ENCODE assay signal across 8 cellular contexts in the genomic region with DNA sequence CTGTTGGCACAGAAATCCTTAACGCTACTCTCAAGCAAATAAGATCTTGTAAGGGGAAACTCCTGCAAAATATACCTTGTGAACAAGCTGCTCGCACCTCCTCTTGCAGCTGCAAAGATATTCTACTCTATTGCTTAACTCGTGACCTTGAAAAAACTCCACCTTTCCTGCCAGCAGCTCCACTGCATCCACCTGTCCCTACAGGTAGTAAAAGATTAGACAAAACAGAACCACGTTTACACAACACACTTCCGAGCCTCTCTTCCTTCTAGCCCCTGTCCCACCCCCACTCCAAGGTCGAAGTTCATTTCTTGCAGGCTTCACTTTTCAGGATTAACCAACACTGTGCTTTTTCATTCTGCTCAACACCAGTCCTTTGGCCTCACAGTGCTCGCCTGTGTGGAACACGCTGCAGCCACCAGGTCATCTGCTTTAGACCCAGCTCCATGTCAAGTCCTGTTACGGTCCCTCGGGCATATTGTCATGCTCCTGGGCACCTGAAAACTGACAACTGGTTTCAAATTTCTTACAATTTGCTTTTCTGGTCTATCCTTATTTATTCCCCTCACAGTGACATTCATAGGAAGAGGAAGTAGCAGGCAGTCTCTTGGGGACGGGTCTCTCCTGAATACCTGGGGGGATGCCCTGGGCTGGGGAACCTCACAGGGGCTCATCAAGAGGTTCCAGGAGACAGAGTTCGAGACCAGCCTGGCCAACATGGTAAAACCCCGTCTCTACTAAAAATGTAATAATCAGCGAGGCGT.
DNase-seq lines count a peak whose midpoint lies in the region; ATAC-seq, FAIRE-seq and TF ChIP-seq lines count a peak whose summit lies in the region.
"Had no signal": no experiment of that assay in that cellular context is flagged by ENCODE, and none has a peak within 500 bp of the region (broad histone marks: within the 10 kb centered on the region; RNA-seq: fewer than 3 reads in every experiment).

No MANE protein-coding gene starts in this region.

- H3K9ac ChIP-seq in endothelial cell of umbilical vein (replicated peaks; ENCODE audit: extremely low read depth, insufficient read depth, low read length) (no peak overlapping the region), skeletal muscle satellite cell (ENCODE audit: low read depth, low read length) (no peak overlapping the region)

- DNase-seq in Peyer's patch (peak in 2 of 3 donors; percentile 75 to 87), endothelial cell of umbilical vein (ENCODE audit: low read depth, low spot score) (no peak), HPDE6-E6E7 (ENCODE audit: extremely low spot score) (no peak), C1 segment of cervical spinal cord (lab: John Stamatoyannopoulos, UW) (no peak), coronary artery (ENCODE audit: low spot score) (no peak)
- DNase-seq: NK-92 treated with Interleukin-12 subunit alpha and Interleukin-12 subunit beta, amount 100 ng/mL, for 24 hours had no signal

- H3K36me3 ChIP-seq in Peyer's patch (no peaks in the 10 kb centered on the region), endothelial cell of umbilical vein (ENCODE audit: control insufficient read depth in 2 of 2, extremely low read depth in 1 of 2, insufficient read depth in 2 of 2, low read length in 2 of 2) (peaks cover 30 to 32% of the 10 kb centered on the region in 2 experiments), skeletal muscle satellite cell (ENCODE audit: insufficient read depth, low read length) (peaks cover 90% of the 10 kb centered on the region)

- BruUV-seq in endothelial cell of umbilical vein (replicated peaks; lab: Mats Ljungman, UMichigan), result no TSS peak

- H3K4me2 ChIP-seq in endothelial cell of umbilical vein (ENCODE audit: insufficient read depth, low read length) (no peak overlapping the region), skeletal muscle satellite cell (ENCODE audit: low read length) (peak overlapping the region; percentile 64)

- H3K27ac ChIP-seq in Peyer's patch, result peak overlapping the region; percentile 66 to 92 (median 76)
- no peak overlapping the region for H3K27ac ChIP-seq in endothelial cell of umbilical vein (ENCODE audit: insufficient read depth, low read depth, low read length)
- peak overlapping the region in 1 of 2 donors; percentile 28 for H3K27ac ChIP-seq in coronary artery

- intact Hi-C loops in endothelial cell of umbilical vein (cut with micrococcal nuclease), result loop anchor here (10.0 kb wide), 1 partner anchor 585 kb away; no protein-coding TSS in a partner anchor

- TF ChIP-seq CTCF in Peyer's patch (IDR thresholded peaks at IDR 0.05), result peak in 2 of 6 experiments; percentile 12 to 23
- no peak for TF ChIP-seq CTCF in endothelial cell of umbilical vein (IDR thresholded peaks at IDR 0.05; ENCODE audit: extremely low read depth in 1 of 2, insufficient read depth in 1 of 2, low read depth in 1 of 2, low read length in 2 of 2)
- TF ChIP-seq CTCF in coronary artery (IDR thresholded peaks at IDR 0.05), result no peak

- no peaks in the 10 kb centered on the region for H3K9me1 ChIP-seq in endothelial cell of umbilical vein (replicated peaks; ENCODE audit: control insufficient read depth, extremely low read depth, insufficient read depth, low read length)

- CTCF ChIA-PET in endothelial cell of umbilical vein (lab: Charles Lee), result interaction anchor here (1.0 to 7.2 kb wide), 4 partner anchors 9 to 140 kb away, joined by 3 to 175 read pairs (median 120); no protein-coding TSS in a partner anchor

- no peak for ATAC-seq in GM18505 (IDR thresholded peaks at IDR 0.05; ENCODE audit: unreplicated experiment)

- H2AFZ ChIP-seq in endothelial cell of umbilical vein (ENCODE audit: low read depth, low read length), result no peak overlapping the region

- TF ChIP-seq POLR2A in GM18505 (IDR thresholded peaks at IDR 0.05; ENCODE audit: borderline replicate concordance, extremely low read depth, insufficient read depth, insufficient read length) (peak; percentile 12), Peyer's patch (IDR thresholded peaks at IDR 0.05) (peak; percentile 34 to 74), endothelial cell of umbilical vein (IDR thresholded peaks at IDR 0.05; ENCODE audit: low read depth, low read length) (no peak)

- peak; percentile 40 for FAIRE-seq in endothelial cell of umbilical vein (lab: Jason Lieb, UNC)

- H3K27me3 ChIP-seq in Peyer's patch, result no peaks in the 10 kb centered on the region
- no peaks in the 10 kb centered on the region for H3K27me3 ChIP-seq in endothelial cell of umbilical vein (ENCODE audit: control insufficient read depth in 2 of 2, insufficient read depth in 2 of 2, low read length in 2 of 2)
- no peaks in the 10 kb centered on the region for H3K27me3 ChIP-seq in skeletal muscle satellite cell (ENCODE audit: control insufficient read depth, insufficient read depth, low read length)

- H3K79me2 ChIP-seq in endothelial cell of umbilical vein (ENCODE audit: control insufficient read depth, insufficient read depth, low read length), result peaks cover 91% of the 10 kb centered on the region

- H3K4me1 ChIP-seq in Peyer's patch (peaks cover 10 to 82% (median 21%) of the 10 kb centered on the region in 4 donors), endothelial cell of umbilical vein (ENCODE audit: control insufficient read depth, extremely low read depth, insufficient read depth, low read length) (peaks cover 80% of the 10 kb centered on the region), skeletal muscle satellite cell (ENCODE audit: control insufficient read depth, insufficient read depth, low read length) (peaks cover 95% of the 10 kb centered on the region)

- POLR2A ChIA-PET in endothelial cell of umbilical vein (lab: Charles Lee), result interaction anchor here (0.6 to 0.8 kb wide), 2 partner anchors 117 to 159 kb away, joined by 3 to 4 read pairs; no protein-coding TSS in a partner anchor

- peak overlapping the region in 1 of 4 donors; percentile 19 for H3K4me3 ChIP-seq in Peyer's patch
- H3K4me3 ChIP-seq in endothelial cell of umbilical vein (replicated peaks in 1 of 3; ENCODE audit: insufficient read depth in 1 of 3, low read depth in 1 of 3, low read length in 3 of 3), result no peak overlapping the region
- no peak overlapping the region for H3K4me3 ChIP-seq in skeletal muscle satellite cell (ENCODE audit: low read length)
- H3K4me3 ChIP-seq in coronary artery, result no peak overlapping the region

- H3K9me3 ChIP-seq in Peyer's patch, result no peaks in the 10 kb centered on the region
- no peaks in the 10 kb centered on the region for H3K9me3 ChIP-seq in endothelial cell of umbilical vein (replicated peaks; ENCODE audit: control insufficient read depth, insufficient read depth, low read length)
- no peaks in the 10 kb centered on the region for H3K9me3 ChIP-seq in skeletal muscle satellite cell (replicated peaks; ENCODE audit: low read length)

- H4K20me1 ChIP-seq in endothelial cell of umbilical vein (replicated peaks; ENCODE audit: control insufficient read depth, extremely low read depth, insufficient read depth, low read length), result peaks cover 3% of the 10 kb centered on the region

- dilution Hi-C loops in endothelial cell of umbilical vein (cut with MboI; ENCODE audit: extremely low pct_ligation_motif_present, low sequenced_read_pairs), result no loop called here

TF ChIP-seq in endothelial cell of umbilical vein, 7 proteins besides CTCF, POLR2A, EP300 and RAD21:
- no peak for TF ChIP-seq EZH2 (IDR thresholded peaks at IDR 0.05; ENCODE audit: borderline replicate concordance, low read depth, low read length, severe bottlenecking)
TF ChIP-seq in endothelial cell of umbilical vein: peak in this region for 0.

Comparison
In these comparisons a context has a peak if more than half of its experiments do, and no peak if none do; other contexts are left out.
1. DNase-seq: peak in Peyer's patch (2 of 3); none in endothelial cell of umbilical vein (single experiment), HPDE6-E6E7 (single experiment), C1 segment of cervical spinal cord (0 of 14) and coronary artery (single experiment).